Comparison of ENCODE assay signal across 16 cellular contexts in the genomic region with DNA sequence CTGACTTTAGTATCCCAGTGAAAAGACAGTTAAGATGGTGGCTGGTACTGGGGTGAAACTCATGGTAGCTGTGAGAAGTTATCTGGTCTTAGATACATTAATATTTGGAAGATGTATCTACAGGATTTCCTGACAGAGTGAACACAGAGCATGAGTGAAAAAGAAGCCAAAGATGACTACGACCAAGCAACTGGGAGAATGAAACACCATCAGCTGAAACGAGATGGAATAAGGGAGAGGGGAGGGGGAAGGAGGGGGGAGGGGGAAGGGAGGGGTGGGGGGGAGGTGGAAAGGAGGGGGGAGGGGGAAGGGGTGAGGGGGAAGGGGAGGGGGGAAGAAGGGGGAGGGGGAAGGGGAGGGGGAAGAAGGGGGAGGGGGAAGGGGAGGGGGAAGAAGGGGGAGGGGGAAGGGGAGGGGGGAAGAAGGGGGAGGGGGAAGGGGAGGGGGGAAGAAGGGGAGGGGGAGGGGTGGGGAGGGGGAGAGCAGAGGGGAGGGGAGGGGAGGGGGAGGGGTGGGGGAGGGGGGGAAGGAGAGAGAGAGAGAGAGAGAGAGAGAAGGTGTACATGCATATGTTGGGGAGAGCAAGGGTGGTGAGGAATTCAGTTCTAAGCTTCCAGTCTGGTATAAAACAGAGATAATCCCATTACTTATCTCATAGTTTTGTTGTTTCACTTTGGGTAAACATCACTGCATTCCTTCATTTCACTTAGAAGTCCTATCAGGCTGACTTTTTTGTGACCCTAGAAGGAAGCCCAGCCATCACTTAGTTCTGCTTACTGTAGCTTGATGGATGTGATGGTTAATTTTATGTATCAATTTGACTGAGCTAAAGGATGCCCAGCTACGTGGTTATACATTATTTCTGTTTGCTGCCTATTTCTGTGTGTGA.
A peak's percentile ranks its signal among the peaks of the same experiment; 100 is the strongest.
DNase-seq lines count a peak whose midpoint lies in the region; ATAC-seq and TF ChIP-seq lines count a peak whose summit lies in the region.
"Had no signal": no experiment of that assay in that cellular context is flagged by ENCODE, and none has a peak within 500 bp of the region (broad histone marks: within the 10 kb centered on the region; RNA-seq: fewer than 3 reads in every experiment).

No MANE protein-coding gene starts in this region.

- ATAC-seq in naive B cell (ENCODE audit: low read depth in 2 of 2) (no peak), GM21526 (IDR thresholded peaks at IDR 0.05; ENCODE audit: low FRiP score, unreplicated experiment) (no peak), GM18867 (IDR thresholded peaks at IDR 0.05; ENCODE audit: unreplicated experiment) (no peak)
- ATAC-seq: naive thymus-derived CD8-positive, alpha-beta T cell had no signal

- no peak overlapping the region for H3K4me3 Mint-ChIP-seq in naive B cell
- H3K4me3 Mint-ChIP-seq: naive thymus-derived CD8-positive, alpha-beta T cell had no signal

- CTCF ChIA-PET in GM10248 (lab: Yijun Ruan, JAX): interaction anchor here (1.0 to 3.1 kb wide), 5 partner anchors 9 to 51 kb away, joined by 3 to 10 read pairs (median 3); no protein-coding TSS in a partner anchor

- peaks cover 39 to 77% (median 46%) of the 10 kb centered on the region in 3 donors for H3K4me1 Mint-ChIP-seq in naive B cell

- no peaks in the 10 kb centered on the region for H3K36me3 Mint-ChIP-seq in naive B cell

- POLR2A ChIA-PET in GM10248 (lab: Yijun Ruan, JAX): no interaction called here

- no peaks in the 10 kb centered on the region for H3K9me3 Mint-ChIP-seq in naive B cell
- H3K9me3 Mint-ChIP-seq: naive thymus-derived CD8-positive, alpha-beta T cell had no signal

- H3K27ac Mint-ChIP-seq in naive B cell: peak overlapping the region in 4 of 6 donors; percentile 16 to 85 (median 43)

- no peaks in the 10 kb centered on the region for H3K27me3 Mint-ChIP-seq in naive B cell
- H3K27me3 Mint-ChIP-seq: naive thymus-derived CD8-positive, alpha-beta T cell had no signal

- no peak for TF ChIP-seq CTCF in GM10248 (IDR thresholded peaks at IDR 0.05; ENCODE audit: control extremely low read depth, extremely low read depth, low read depth, missing control alignments)

- peak; percentile 41 for DNase-seq in NCI-H82 (lab: John Stamatoyannopoulos, UW)
- no peak for DNase-seq in NCI-H82 treated with DMSO at 0.1 percent for 48 hours (lab: John Stamatoyannopoulos, UW; ENCODE audit: unreplicated experiment)
- peak; percentile 21 for DNase-seq in KBM-7
- DNase-seq in amniotic epithelial cell (ENCODE audit: low read depth): peak; percentile 95
- DNase-seq in naive B cell: no peak
- no peak for DNase-seq in GM10248 (ENCODE audit: extremely low spot score)
- DNase-seq: amniotic stem cell; esophagus squamous epithelium; naive thymus-derived CD8-positive, alpha-beta T cell; NCI-H2171 treated with DMSO at 0.1 percent for 48 hours; retina; stimulated activated CD4-positive, alpha-beta T cell treated with anti-CD3 and anti-CD28 coated beads, Interleukin-2, amount 100 ng/mL, for 24 hours; upper lobe of left lung; WERI-Rb-1 had no signal

- in situ Hi-C loops in KBM-7 (cut with MboI; ENCODE audit: low pct_unique_long_range_greater_than_20kb, low sequenced_read_pairs): no loop called here

Comparison
In these comparisons a context has a peak if more than half of its experiments do, and no peak if none do; other contexts are left out.
1. DNase-seq: peak in NCI-H82 (single experiment), KBM-7 (single experiment) and amniotic epithelial cell (single experiment); none in NCI-H82 treated with DMSO at 0.1 percent for 48 hours (single experiment), naive B cell (single experiment) and GM10248 (single experiment).